In the genomic region with DNA sequence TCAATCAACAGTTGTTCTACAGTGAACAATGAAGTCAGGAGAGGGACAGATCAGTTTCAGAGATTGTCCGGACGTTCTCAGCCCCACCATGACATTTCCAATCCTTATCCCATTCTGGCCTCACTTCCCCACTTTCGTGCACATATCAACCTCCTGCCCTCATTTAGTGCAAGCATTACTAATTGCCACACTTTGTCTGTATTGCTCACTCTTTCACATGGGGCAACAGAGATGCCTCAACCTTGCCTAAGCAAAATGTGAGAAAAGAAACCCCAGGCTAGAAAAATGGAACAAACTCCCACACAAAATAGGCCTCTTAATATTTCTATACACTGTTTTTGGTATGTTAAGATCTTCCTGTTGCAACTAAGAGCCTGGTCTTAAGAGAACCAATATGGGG, we compare ENCODE assay signal across 21 cellular contexts. TPM values are rescaled to one million over a fixed set of nuclear protein-coding genes. Genes with fewer than 3 reads are reported as not detected.
A peak's percentile ranks its signal among the peaks of the same experiment; 100 is the strongest.
DNase-seq lines count a peak whose midpoint lies in the region; ATAC-seq lines count a peak whose summit lies in the region.
"Had no signal": no experiment of that assay in that cellular context is flagged by ENCODE, and none has a peak within 500 bp of the region (broad histone marks: within the 10 kb centered on the region; RNA-seq: fewer than 3 reads in every experiment).

No MANE protein-coding gene starts in this region.

- no peak overlapping the region for H3K27ac Mint-ChIP-seq in activated T-helper 17 cell treated with anti-CD3 and anti-CD28 coated beads, Interleukin-2, amount 50 U/mL, for 72 hours
- H3K27ac Mint-ChIP-seq: activated B cell treated with CpG ODN at 0.5 μM for 24 hours; dendritic cell treated with granulocyte-macrophage colony-stimulating factor and Interleukin-4, amounts not matched to agents 40 ng/mL and 50 ng/mL, for 4 days; memory B cell had no signal

- ATAC-seq in activated T-cell treated with anti-CD3 and anti-CD28 coated beads, Interleukin-2, amount 50 U/mL, for 4 hours = peak; percentile 87
- ATAC-seq in GM19372 (IDR thresholded peaks at IDR 0.05; ENCODE audit: low read depth, unreplicated experiment) = peak; percentile 58
- ATAC-seq in activated T-helper 17 cell treated with anti-CD3 and anti-CD28 coated beads, Interleukin-2, amount 50 U/mL, for 72 hours (replicated peaks) = peak; percentile 93
- ATAC-seq in stimulated activated naive CD8-positive, alpha-beta T cell treated with anti-CD3 and anti-CD28 coated beads, Interleukin-15, Interleukin-2, amounts not matched to agents 100 U/mL and 50 U/mL, for 24 hours = peak; percentile 64

- peaks cover 47% of the 10 kb centered on the region for H3K4me1 Mint-ChIP-seq in activated T-cell treated with anti-CD3 and anti-CD28 coated beads, Interleukin-2, amount 50 U/mL, for 4 hours (ENCODE audit: low read depth)
- H3K4me1 Mint-ChIP-seq in activated T-helper 17 cell treated with anti-CD3 and anti-CD28 coated beads, Interleukin-2, amount 50 U/mL, for 72 hours = peaks cover 26% of the 10 kb centered on the region

- peaks cover 10% of the 10 kb centered on the region for H3K9me3 Mint-ChIP-seq in activated T-cell treated with anti-CD3 and anti-CD28 coated beads, Interleukin-2, amount 50 U/mL, for 4 hours
- no peaks in the 10 kb centered on the region for H3K9me3 Mint-ChIP-seq in activated T-helper 17 cell treated with anti-CD3 and anti-CD28 coated beads, Interleukin-2, amount 50 U/mL, for 72 hours

- H3K27me3 Mint-ChIP-seq in activated T-cell treated with anti-CD3 and anti-CD28 coated beads, Interleukin-2, amount 50 U/mL, for 4 hours (ENCODE audit: low read depth) = no peaks in the 10 kb centered on the region
- H3K27me3 Mint-ChIP-seq in activated T-helper 17 cell treated with anti-CD3 and anti-CD28 coated beads, Interleukin-2, amount 50 U/mL, for 72 hours = no peaks in the 10 kb centered on the region
- H3K27me3 Mint-ChIP-seq: activated B cell treated with CpG ODN at 0.5 μM for 24 hours; dendritic cell treated with granulocyte-macrophage colony-stimulating factor and Interleukin-4, amounts not matched to agents 40 ng/mL and 50 ng/mL, for 4 days; memory B cell had no signal

- no peak for DNase-seq in activated T-cell treated with anti-CD3 and anti-CD28 coated beads, Interleukin-2, amount 50 U/mL, for 4 hours
- DNase-seq in activated T-cell treated with anti-CD3 and anti-CD28 coated beads for 4 hours = no peak
- no peak for DNase-seq in stimulated activated naive CD8-positive, alpha-beta T cell treated with anti-CD3 and anti-CD28 coated beads, Interleukin-15, Interleukin-2, amounts not matched to agents 100 U/mL and 50 U/mL, for 24 hours
- no peak for DNase-seq in DMS114 treated with DMSO at 0.1 percent for 48 hours (lab: John Stamatoyannopoulos, UW; ENCODE audit: unreplicated experiment)
- no peak for DNase-seq in LoVo (ENCODE audit: low spot score)
- no peak for DNase-seq in NCI-H774 (lab: John Stamatoyannopoulos, UW)
- DNase-seq: ACHN; activated B cell treated with CpG ODN at 0.5 μM for 24 hours; activated effector memory CD4-positive, alpha-beta T cell treated with Interleukin-2 at 50 U/mL for 16 hours; anterior cingulate cortex; glutamatergic neuron; H7; MM.1S; NCI-H748 treated with DMSO at 0.1 percent for 48 hours; OCI-M1; T1000 had no signal

- peaks cover 4% of the 10 kb centered on the region for H3K36me3 Mint-ChIP-seq in activated T-cell treated with anti-CD3 and anti-CD28 coated beads, Interleukin-2, amount 50 U/mL, for 4 hours (ENCODE audit: insufficient read depth)
- no peaks in the 10 kb centered on the region for H3K36me3 Mint-ChIP-seq in activated T-helper 17 cell treated with anti-CD3 and anti-CD28 coated beads, Interleukin-2, amount 50 U/mL, for 72 hours (ENCODE audit: low read depth)

- no peak overlapping the region for H3K4me3 Mint-ChIP-seq in activated T-cell treated with anti-CD3 and anti-CD28 coated beads, Interleukin-2, amount 50 U/mL, for 4 hours
- H3K4me3 Mint-ChIP-seq in activated T-helper 17 cell treated with anti-CD3 and anti-CD28 coated beads, Interleukin-2, amount 50 U/mL, for 72 hours = peak overlapping the region; percentile 47
- H3K4me3 Mint-ChIP-seq: activated B cell treated with CpG ODN at 0.5 μM for 24 hours; dendritic cell treated with granulocyte-macrophage colony-stimulating factor and Interleukin-4, amounts not matched to agents 40 ng/mL and 50 ng/mL, for 4 days; memory B cell had no signal

RNA-seq across cellular contexts. Expression of gene RGS1, which starts 8.9 kb away (rescaled TPM):
- total RNA-seq in activated T-cell treated with anti-CD3 and anti-CD28 coated beads, Interleukin-2, amount 50 U/mL, for 4 hours = 10 to 100 TPM; 31.7 to 47.6 (median 34.4) TPM
- 100 to 1,000 TPM in 1 of 2 donors, 10 to 100 TPM in 1; 64.7 to 151 TPM for total RNA-seq in activated T-helper 17 cell treated with anti-CD3 and anti-CD28 coated beads, Interleukin-2, amount 50 U/mL, for 72 hours
- total RNA-seq: H7, osteoblast had no signal
